In genomic region chr3:169354774-169355501, GRCh38 we compare ENCODE assay signal across 17 cellular contexts.
DNase-seq lines count a peak whose midpoint lies in the region; ATAC-seq and TF ChIP-seq lines count a peak whose summit lies in the region.
"Had no signal": no experiment of that assay in that cellular context is flagged by ENCODE, and none has a peak within 500 bp of the region (broad histone marks: within the 10 kb centered on the region; RNA-seq: fewer than 3 reads in every experiment).

No MANE protein-coding gene starts in this region.

- H3K27ac ChIP-seq in GM23338 (ENCODE audit: low read depth) = no peak overlapping the region
- H3K27ac ChIP-seq in hepatocyte = no peak overlapping the region
- H3K27ac ChIP-seq: gastroesophageal sphincter, parathyroid adenoma had no signal

- H2AFZ ChIP-seq in GM23338 (no peak overlapping the region), hepatocyte (peak overlapping the region; percentile 23)
- H2AFZ ChIP-seq: parathyroid adenoma had no signal

- peaks cover 13% of the 10 kb centered on the region for H3K4me1 Mint-ChIP-seq in GM23338
- no peaks in the 10 kb centered on the region for H3K4me1 Mint-ChIP-seq in activated CD8-positive, alpha-beta T cell treated with anti-CD3 and anti-CD28 coated beads, Interleukin-2, amount 10 ng/mL, durations not matched to agents 7 days and 5 days (ENCODE audit: low read depth)
- H3K4me1 Mint-ChIP-seq in activated CD4-positive, alpha-beta T cell treated with anti-CD3 and anti-CD28 coated beads, Interleukin-2, amount 10 ng/mL, durations not matched to agents 24 days and 14 days = no peaks in the 10 kb centered on the region
- H3K4me1 Mint-ChIP-seq: activated B cell treated with CpG ODN at 0.5 μM for 24 hours; activated naive CD4-positive, alpha-beta T cell treated with anti-CD3 and anti-CD28 coated beads, Interleukin-2, amount 50 U/mL, for 24 hours; immature natural killer cell had no signal

- no peaks in the 10 kb centered on the region for H3K36me3 Mint-ChIP-seq in GM23338 (ENCODE audit: low read depth)
- no peaks in the 10 kb centered on the region for H3K36me3 Mint-ChIP-seq in activated CD8-positive, alpha-beta T cell treated with anti-CD3 and anti-CD28 coated beads, Interleukin-2, amount 10 ng/mL, durations not matched to agents 7 days and 5 days (ENCODE audit: low read depth)
- no peaks in the 10 kb centered on the region for H3K36me3 Mint-ChIP-seq in activated CD4-positive, alpha-beta T cell treated with anti-CD3 and anti-CD28 coated beads, Interleukin-2, amount 10 ng/mL, durations not matched to agents 24 days and 14 days (ENCODE audit: low read depth)
- H3K36me3 Mint-ChIP-seq: activated naive CD4-positive, alpha-beta T cell treated with anti-CD3 and anti-CD28 coated beads, Interleukin-2, amount 50 U/mL, for 24 hours had no signal

- no peak overlapping the region for H3K4me3 ChIP-seq in GM23338
- H3K4me3 ChIP-seq in hepatocyte = no peak overlapping the region
- H3K4me3 ChIP-seq: gastroesophageal sphincter had no signal

- no peaks in the 10 kb centered on the region for H3K9me2 ChIP-seq in GM23338 (ENCODE audit: insufficient read depth)
- H3K9me2 ChIP-seq in hepatocyte (replicated peaks; ENCODE audit: insufficient read depth) = no peaks in the 10 kb centered on the region

- no peaks in the 10 kb centered on the region for H3K9me3 Mint-ChIP-seq in GM23338
- H3K9me3 Mint-ChIP-seq in activated CD8-positive, alpha-beta T cell treated with anti-CD3 and anti-CD28 coated beads, Interleukin-2, amount 10 ng/mL, durations not matched to agents 7 days and 5 days (ENCODE audit: insufficient read depth) = no peaks in the 10 kb centered on the region
- H3K9me3 Mint-ChIP-seq in activated CD4-positive, alpha-beta T cell treated with anti-CD3 and anti-CD28 coated beads, Interleukin-2, amount 10 ng/mL, durations not matched to agents 24 days and 14 days = no peaks in the 10 kb centered on the region
- H3K9me3 Mint-ChIP-seq: activated B cell treated with CpG ODN at 0.5 μM for 24 hours; activated naive CD4-positive, alpha-beta T cell treated with anti-CD3 and anti-CD28 coated beads, Interleukin-2, amount 50 U/mL, for 24 hours had no signal

- no peak overlapping the region; the same call in 1 of the 2 replicates for H3K4me2 ChIP-seq in GM23338
- peak overlapping the region; percentile 61 for H3K4me2 ChIP-seq in hepatocyte

- no peak for TF ChIP-seq CTCF in GM23338 (conservative IDR thresholded peaks at IDR 0.05; ENCODE audit: low read depth in 2 of 2)
- TF ChIP-seq CTCF in hepatocyte (IDR thresholded peaks at IDR 0.05; ENCODE audit: poor library complexity) = no peak

- peak; percentile 84 for ATAC-seq in GM23338
- ATAC-seq in activated CD8-positive, alpha-beta T cell treated with anti-CD3 and anti-CD28 coated beads, Interleukin-2, amount 10 ng/mL, durations not matched to agents 7 days and 5 days = no peak
- ATAC-seq: gastroesophageal sphincter had no signal

- no peaks in the 10 kb centered on the region for H3K27me3 ChIP-seq in GM23338 (ENCODE audit: insufficient read depth)
- no peaks in the 10 kb centered on the region for H3K27me3 ChIP-seq in hepatocyte
- H3K27me3 ChIP-seq: gastroesophageal sphincter had no signal

- H4K20me1 ChIP-seq in GM23338 (replicated peaks; ENCODE audit: insufficient read depth) (no peaks in the 10 kb centered on the region), hepatocyte (ENCODE audit: insufficient read depth, poor library complexity, severe bottlenecking) (no peaks in the 10 kb centered on the region)

- H3K36me3 ChIP-seq in GM23338 (ENCODE audit: insufficient read depth) = no peaks in the 10 kb centered on the region
- H3K36me3 ChIP-seq in hepatocyte (replicated peaks; ENCODE audit: insufficient read depth, low read depth) = no peaks in the 10 kb centered on the region
- H3K36me3 ChIP-seq: gastroesophageal sphincter had no signal

- DNase-seq in GM23338 (ENCODE audit: low spot score) (peak; percentile 17), NCI-H1930 (lab: John Stamatoyannopoulos, UW) (peak; percentile 92 to 93), NCI-H82 (lab: John Stamatoyannopoulos, UW) (peak; percentile 92), hepatocyte (ENCODE audit: low spot score) (no peak), ureter (ENCODE audit: low spot score) (no peak), kidney tubule cell (ENCODE audit: low spot score) (no peak)
- DNase-seq in activated CD8-positive, alpha-beta T cell treated with anti-CD3 and anti-CD28 coated beads, Interleukin-2, amount 10 ng/mL, durations not matched to agents 7 days and 5 days = no peak
- DNase-seq in activated CD4-positive, alpha-beta T cell treated with anti-CD3 and anti-CD28 coated beads, Interleukin-2, amount 10 ng/mL, durations not matched to agents 24 days and 14 days = no peak
- DNase-seq: activated B cell treated with CpG ODN at 0.5 μM for 24 hours; activated CD8-positive, alpha-beta memory T cell treated with anti-CD3 and anti-CD28 coated beads, Interleukin-2, amount 50 U/mL, for 48 hours; immature natural killer cell; midbrain; OCI-M1; stimulated activated CD4-positive, alpha-beta T cell treated with anti-CD3 and anti-CD28 coated beads, Interleukin-12 subunit alpha, Interleukin-12 subunit beta, amount 100 ng/mL, for 4 hours had no signal

- peaks cover 5% of the 10 kb centered on the region for H3K27me3 Mint-ChIP-seq in GM23338 (ENCODE audit: insufficient read depth, low read depth, poor library complexity)
- peaks cover 14% of the 10 kb centered on the region for H3K27me3 Mint-ChIP-seq in activated CD8-positive, alpha-beta T cell treated with anti-CD3 and anti-CD28 coated beads, Interleukin-2, amount 10 ng/mL, durations not matched to agents 7 days and 5 days (ENCODE audit: low read depth)
- H3K27me3 Mint-ChIP-seq in activated CD4-positive, alpha-beta T cell treated with anti-CD3 and anti-CD28 coated beads, Interleukin-2, amount 10 ng/mL, durations not matched to agents 24 days and 14 days = peaks cover 30% of the 10 kb centered on the region

- H3F3A ChIP-seq in GM23338 (replicated peaks; ENCODE audit: low read depth) = no peaks in the 10 kb centered on the region

- WGBS in hepatocyte (ENCODE audit: low lambda C conversion rate, missing lambda C conversion rate) = 31% methylated on average over 5 of the region's 5 CpGs

- H3K4me1 ChIP-seq in GM23338 (ENCODE audit: insufficient read depth) = peaks cover 10% of the 10 kb centered on the region
- no peaks in the 10 kb centered on the region for H3K4me1 ChIP-seq in hepatocyte (ENCODE audit: insufficient read depth)
- H3K4me1 ChIP-seq: gastroesophageal sphincter, parathyroid adenoma had no signal

- CTCF ChIA-PET in activated CD8-positive, alpha-beta T cell treated with anti-CD3 and anti-CD28 coated beads, Interleukin-2, amount 10 ng/mL, durations not matched to agents 7 days and 5 days (lab: Charles Lee) = no interaction called here

- H3K27ac Mint-ChIP-seq in GM23338 = no peak overlapping the region
- no peak overlapping the region for H3K27ac Mint-ChIP-seq in activated CD8-positive, alpha-beta T cell treated with anti-CD3 and anti-CD28 coated beads, Interleukin-2, amount 10 ng/mL, durations not matched to agents 7 days and 5 days
- H3K27ac Mint-ChIP-seq in activated CD4-positive, alpha-beta T cell treated with anti-CD3 and anti-CD28 coated beads, Interleukin-2, amount 10 ng/mL, durations not matched to agents 24 days and 14 days = no peak overlapping the region
- H3K27ac Mint-ChIP-seq: activated B cell treated with CpG ODN at 0.5 μM for 24 hours; activated naive CD4-positive, alpha-beta T cell treated with anti-CD3 and anti-CD28 coated beads, Interleukin-2, amount 50 U/mL, for 24 hours; immature natural killer cell had no signal

- H3K9me3 ChIP-seq in hepatocyte (ENCODE audit: low read depth) = no peaks in the 10 kb centered on the region
- H3K9me3 ChIP-seq: gastroesophageal sphincter had no signal

- H3K79me2 ChIP-seq in GM23338 (replicated peaks; ENCODE audit: insufficient read depth) = no peaks in the 10 kb centered on the region
- no peaks in the 10 kb centered on the region for H3K79me2 ChIP-seq in hepatocyte
- H3K79me2 ChIP-seq: parathyroid adenoma had no signal

- no peak overlapping the region for H3K4me3 Mint-ChIP-seq in GM23338
- no peak overlapping the region for H3K4me3 Mint-ChIP-seq in activated CD8-positive, alpha-beta T cell treated with anti-CD3 and anti-CD28 coated beads, Interleukin-2, amount 10 ng/mL, durations not matched to agents 7 days and 5 days
- H3K4me3 Mint-ChIP-seq in activated CD4-positive, alpha-beta T cell treated with anti-CD3 and anti-CD28 coated beads, Interleukin-2, amount 10 ng/mL, durations not matched to agents 24 days and 14 days = no peak overlapping the region
- H3K4me3 Mint-ChIP-seq: activated B cell treated with CpG ODN at 0.5 μM for 24 hours; activated naive CD4-positive, alpha-beta T cell treated with anti-CD3 and anti-CD28 coated beads, Interleukin-2, amount 50 U/mL, for 24 hours; immature natural killer cell had no signal

- intact Hi-C loops in activated CD4-positive, alpha-beta T cell treated with anti-CD3 and anti-CD28 coated beads, Interleukin-2, amount 10 ng/mL, durations not matched to agents 24 days and 14 days (cut with micrococcal nuclease) = no loop called here

- POLR2A ChIA-PET in activated CD8-positive, alpha-beta T cell treated with anti-CD3 and anti-CD28 coated beads, Interleukin-2, amount 10 ng/mL, durations not matched to agents 7 days and 5 days (lab: Charles Lee) = no interaction called here

TF ChIP-seq in GM23338, 12 proteins besides CTCF, POLR2A, EP300 and RAD21 (continues in another document):
- TF ChIP-seq, protein P1, sequence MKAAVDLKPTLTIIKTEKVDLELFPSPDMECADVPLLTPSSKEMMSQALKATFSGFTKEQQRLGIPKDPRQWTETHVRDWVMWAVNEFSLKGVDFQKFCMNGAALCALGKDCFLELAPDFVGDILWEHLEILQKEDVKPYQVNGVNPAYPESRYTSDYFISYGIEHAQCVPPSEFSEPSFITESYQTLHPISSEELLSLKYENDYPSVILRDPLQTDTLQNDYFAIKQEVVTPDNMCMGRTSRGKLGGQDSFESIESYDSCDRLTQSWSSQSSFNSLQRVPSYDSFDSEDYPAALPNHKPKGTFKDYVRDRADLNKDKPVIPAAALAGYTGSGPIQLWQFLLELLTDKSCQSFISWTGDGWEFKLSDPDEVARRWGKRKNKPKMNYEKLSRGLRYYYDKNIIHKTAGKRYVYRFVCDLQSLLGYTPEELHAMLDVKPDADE (IDR thresholded peaks at IDR 0.05) = no peak

Comparison
In these comparisons a context has a peak if more than half of its experiments do, and no peak if none do; other contexts are left out.
1. DNase-seq: peak in GM23338 (single experiment), NCI-H1930 (2 of 2) and NCI-H82 (single experiment); none in hepatocyte (single experiment), activated CD8-positive, alpha-beta T cell treated with anti-CD3 and anti-CD28 coated beads, Interleukin-2, amount 10 ng/mL, durations not matched to agents 7 days and 5 days (single experiment), ureter (single experiment), activated CD4-positive, alpha-beta T cell treated with anti-CD3 and anti-CD28 coated beads, Interleukin-2, amount 10 ng/mL, durations not matched to agents 24 days and 14 days (single experiment) and kidney tubule cell (single experiment).